Comparison of ENCODE assay signal across 8 cellular contexts in the genomic region with DNA sequence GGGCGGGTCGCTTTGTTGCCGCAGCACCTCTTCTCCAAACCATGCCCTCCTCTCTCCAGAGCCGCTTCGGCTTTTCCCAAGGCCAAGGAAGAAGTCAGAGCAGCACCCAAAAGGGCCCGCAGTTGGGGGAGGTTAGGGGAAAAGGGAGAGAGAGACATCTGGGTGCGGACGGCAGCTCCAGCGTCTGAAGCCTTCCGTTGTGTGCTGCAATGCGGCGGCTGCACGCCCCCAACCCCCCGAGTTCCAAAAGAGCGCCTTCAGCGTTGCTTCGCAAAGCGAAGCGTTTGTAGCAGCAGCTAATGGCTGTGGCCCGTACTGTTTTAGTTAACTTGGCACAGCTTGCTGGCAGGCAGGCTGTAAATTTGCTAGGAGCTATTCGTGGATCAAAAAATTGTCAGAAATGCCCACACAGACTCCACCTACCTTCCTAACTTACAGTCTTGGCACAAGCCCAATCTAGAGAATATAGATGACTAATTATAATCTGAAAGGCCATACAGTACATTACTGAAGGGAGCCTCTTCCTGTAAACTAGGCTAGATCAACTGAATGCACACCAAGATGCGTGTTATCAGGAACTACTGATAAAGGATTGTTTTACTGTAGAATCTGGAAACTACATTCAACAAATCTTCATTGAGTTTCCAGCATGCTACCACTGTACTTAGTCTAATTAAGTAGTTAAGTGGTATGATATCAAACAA. TPM values are rescaled to one million over a fixed set of nuclear protein-coding genes. Genes with fewer than 3 reads are reported as not detected.
DNase-seq lines count a peak whose midpoint lies in the region; ATAC-seq and TF ChIP-seq lines count a peak whose summit lies in the region.

No MANE protein-coding gene starts in this region.

- no peaks in the 10 kb centered on the region for H3K9me3 Mint-ChIP-seq in activated CD8-positive, alpha-beta T cell treated with anti-CD3 and anti-CD28 coated beads for 36 hours

- H3K27ac ChIP-seq in effector memory CD4-positive, alpha-beta T cell (ENCODE audit: insufficient read depth, low read length, poor library complexity, severe bottlenecking), result peak overlapping the region; percentile 97

- H3K36me3 Mint-ChIP-seq in activated CD8-positive, alpha-beta T cell treated with anti-CD3 and anti-CD28 coated beads for 36 hours (ENCODE audit: low read depth), result peaks cover 7% of the 10 kb centered on the region

- no peaks in the 10 kb centered on the region for H3K9me3 ChIP-seq in effector memory CD4-positive, alpha-beta T cell (ENCODE audit: control insufficient read depth, low read length)

- H3K27me3 ChIP-seq in effector memory CD4-positive, alpha-beta T cell (replicated peaks; ENCODE audit: control insufficient read depth, insufficient read depth, low read length, poor library complexity, severe bottlenecking), result no peaks in the 10 kb centered on the region

- CTCF ChIA-PET in activated CD8-positive, alpha-beta T cell treated with anti-CD3 and anti-CD28 coated beads for 36 hours (lab: Charles Lee), result interaction anchor here (1.2 to 7.1 kb wide), 6 partner anchors 9 to 51 kb away, joined by 3 to 57 read pairs (median 6); no protein-coding TSS in a partner anchor

- peak; percentile 2 for ATAC-seq in HG02885 (IDR thresholded peaks at IDR 0.05; ENCODE audit: poor library complexity, unreplicated experiment)
- peak; percentile 44 for ATAC-seq in activated CD8-positive, alpha-beta T cell treated with anti-CD3 and anti-CD28 coated beads for 36 hours

- intact Hi-C loops in activated CD8-positive, alpha-beta T cell treated with anti-CD3 and anti-CD28 coated beads for 36 hours (cut with micrococcal nuclease), result loop anchor here (1.0 to 5.0 kb wide), 2 partner anchors 13 to 395 kb away; a partner anchor contains a TSS

- peak overlapping the region; percentile 100 for H3K27ac Mint-ChIP-seq in activated CD8-positive, alpha-beta T cell treated with anti-CD3 and anti-CD28 coated beads for 36 hours

- TF ChIP-seq CTCF in activated CD8-positive, alpha-beta T cell treated with anti-CD3 and anti-CD28 coated beads for 36 hours (IDR thresholded peaks at IDR 0.05), result no peak

- peaks cover 23% of the 10 kb centered on the region for H3K4me1 ChIP-seq in effector memory CD4-positive, alpha-beta T cell (ENCODE audit: control insufficient read depth, insufficient read depth, low read length, poor library complexity, severe bottlenecking)

- DNase-seq in EH (ENCODE audit: low read depth) (peak; percentile 75), NCI-H526 treated with DMSO at 0.1 percent for 48 hours (lab: John Stamatoyannopoulos, UW) (peak; percentile 51), medulla oblongata (ENCODE audit: extremely low spot score) (peak; percentile 64), SK-N-DZ (ENCODE audit: low spot score) (no peak)
- peak; percentile 66 for DNase-seq in activated CD8-positive, alpha-beta T cell treated with anti-CD3 and anti-CD28 coated beads for 36 hours
- DNase-seq in effector memory CD4-positive, alpha-beta T cell, result peak in 2 of 3 donors; percentile 18 to 20
- peak; percentile 26 for DNase-seq in stimulated activated CD8-positive, alpha-beta memory T cell treated with anti-CD3 and anti-CD28 coated beads, Interleukin-12 subunit alpha, Interleukin-12 subunit beta, amount 100 ng/mL, for 4 hours (ENCODE audit: low read depth)

- no peaks in the 10 kb centered on the region for H3K36me3 ChIP-seq in effector memory CD4-positive, alpha-beta T cell (ENCODE audit: control insufficient read depth, insufficient read depth, low read length)

- H3K4me3 Mint-ChIP-seq in activated CD8-positive, alpha-beta T cell treated with anti-CD3 and anti-CD28 coated beads for 36 hours, result peak overlapping the region; percentile 94

- POLR2A ChIA-PET in activated CD8-positive, alpha-beta T cell treated with anti-CD3 and anti-CD28 coated beads for 36 hours (lab: Charles Lee), result interaction anchor here (1.0 to 5.0 kb wide), 9 partner anchors 9 to 216 kb away, joined by 3 to 25 read pairs (median 5); a partner anchor contains a TSS

- H3K4me3 ChIP-seq in effector memory CD4-positive, alpha-beta T cell (ENCODE audit: insufficient read depth, low read depth, low read length, poor library complexity, severe bottlenecking), result peak overlapping the region; percentile 44

- peaks cover 35% of the 10 kb centered on the region for H3K4me1 Mint-ChIP-seq in activated CD8-positive, alpha-beta T cell treated with anti-CD3 and anti-CD28 coated beads for 36 hours (ENCODE audit: low read depth)

- H3K27me3 Mint-ChIP-seq in activated CD8-positive, alpha-beta T cell treated with anti-CD3 and anti-CD28 coated beads for 36 hours, result no peaks in the 10 kb centered on the region

RNA-seq across cellular contexts. Expression of a gene that starts 1.1 kb away (rescaled TPM):
- total RNA-seq in activated CD8-positive, alpha-beta T cell treated with anti-CD3 and anti-CD28 coated beads for 36 hours, result 10 to 100 TPM; 22.4 to 23.0 TPM
- 39.5 and 40.5 TPM in 2 replicates for polyA plus RNA-seq in SK-N-DZ (2014; cell fraction: cytosol; rRNA removed)
- 31.6 and 35.5 TPM in 2 replicates for polyA plus RNA-seq in SK-N-DZ (2014; cell fraction: nucleus; rRNA removed)
